Comparison of ENCODE assay signal across 7 cellular contexts in genomic region chr20:60926831-60927230, GRCh38.
"Had no signal": no experiment of that assay in that cellular context is flagged by ENCODE, and none has a peak within 500 bp of the region (broad histone marks: within the 10 kb centered on the region; RNA-seq: fewer than 3 reads in every experiment).

No MANE protein-coding gene starts in this region.

- DNase-seq: IMR-90, KBM-7, KG1 had no signal

- H3K4me2 ChIP-seq: KMS-11 had no signal

- FAIRE-seq: HTR-8/SVneo, K562 had no signal

- ATAC-seq: K562 had no signal

- H3K4me3 ChIP-seq: K562 had no signal

- H3K9ac ChIP-seq: KMS-11 had no signal

- H3K27ac ChIP-seq: HL-60, KMS-11 had no signal
